ENCODE assay signal across 16 cellular contexts in the genomic region with DNA sequence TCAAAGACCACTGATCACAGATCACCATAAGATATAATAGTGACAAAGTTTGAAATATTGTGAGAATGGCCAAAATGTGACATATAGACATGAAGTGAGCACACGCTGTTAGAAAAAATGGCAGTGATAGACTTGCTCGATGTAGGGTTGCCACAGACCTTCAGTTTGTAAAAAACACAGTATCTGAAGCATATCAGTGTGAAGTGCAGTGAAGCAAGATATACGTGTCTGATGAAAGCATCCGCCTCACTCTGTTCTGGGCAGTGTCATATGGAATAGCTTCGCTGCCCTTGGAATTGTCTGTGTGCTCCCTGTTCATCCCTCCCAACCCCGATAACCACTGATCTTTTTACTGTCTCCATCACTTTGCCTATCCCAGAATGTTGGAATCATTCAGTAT.
"Had no signal": no experiment of that assay in that cellular context is flagged by ENCODE, and none has a peak within 500 bp of the region (broad histone marks: within the 10 kb centered on the region; RNA-seq: fewer than 3 reads in every experiment).

No MANE protein-coding gene starts in this region.

- ATAC-seq: activated T-cell treated with anti-CD3 and anti-CD28 coated beads, Interleukin-2, amount 50 U/mL, for 72 hours; naive thymus-derived CD8-positive, alpha-beta T cell; right cardiac atrium; WTC11 had no signal

- DNase-seq: activated CD4-positive, alpha-beta T cell treated with anti-CD3 and anti-CD28 coated beads for 48 hours; activated CD8-positive, alpha-beta memory T cell treated with anti-CD3 and anti-CD28 coated beads, Interleukin-2, amount 50 U/mL, for 48 hours; activated gamma-delta T cell treated with Interleukin-2 at 50 U/mL for 16 hours; activated T-cell treated with anti-CD3 and anti-CD28 coated beads, Interleukin-2, amount 50 U/mL, for 72 hours; cerebellar nuclear complex; effector CD8-positive, alpha-beta T cell; esophagus squamous epithelium; hypothalamus; left ventricle myocardium inferior; naive thymus-derived CD8-positive, alpha-beta T cell; occipital lobe; right cardiac atrium had no signal

- H3K4me3 Mint-ChIP-seq: activated naive CD8-positive, alpha-beta T cell; activated T-cell treated with anti-CD3 and anti-CD28 coated beads, Interleukin-2, amount 50 U/mL, for 72 hours; naive thymus-derived CD8-positive, alpha-beta T cell; WTC11 had no signal

- H3K9me3 ChIP-seq: esophagus squamous epithelium, left ventricle myocardium inferior, thoracic aorta had no signal

- H3K4me3 ChIP-seq: esophagus squamous epithelium, left ventricle myocardium inferior, skin epidermis, thoracic aorta had no signal

- H3K27me3 Mint-ChIP-seq: activated naive CD8-positive, alpha-beta T cell; naive thymus-derived CD8-positive, alpha-beta T cell had no signal

- H3K27ac ChIP-seq: esophagus squamous epithelium, left ventricle myocardium inferior, skin epidermis, thoracic aorta had no signal

- H3K36me3 ChIP-seq: left ventricle myocardium inferior, thoracic aorta had no signal

- H3K9me3 Mint-ChIP-seq: activated T-cell treated with anti-CD3 and anti-CD28 coated beads, Interleukin-2, amount 50 U/mL, for 72 hours; naive thymus-derived CD8-positive, alpha-beta T cell; WTC11 had no signal

- H3K27ac Mint-ChIP-seq: activated naive CD8-positive, alpha-beta T cell; activated T-cell treated with anti-CD3 and anti-CD28 coated beads, Interleukin-2, amount 50 U/mL, for 72 hours; WTC11 had no signal

- H3K27me3 ChIP-seq: esophagus squamous epithelium had no signal
